1 cellular context compared by ENCODE assay signal in the genomic region with DNA sequence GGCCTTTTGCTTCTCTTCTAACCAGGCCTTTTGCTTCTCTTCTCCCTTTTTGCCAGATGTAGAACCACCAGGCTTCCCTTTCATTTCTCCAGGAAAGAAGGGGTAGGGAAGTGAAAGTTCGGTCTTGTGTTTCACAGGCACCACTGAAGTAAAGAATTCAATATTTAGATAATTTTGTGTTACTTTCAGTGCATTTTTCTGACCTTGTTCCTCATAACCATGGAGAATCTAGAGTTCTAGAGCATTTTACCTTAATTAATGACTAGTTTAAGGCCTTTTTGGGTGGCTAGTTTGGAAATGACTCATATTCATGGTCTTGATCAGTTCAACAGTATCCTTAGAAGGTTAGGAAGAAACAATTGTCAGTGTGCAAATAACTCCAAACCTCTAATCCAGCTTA.
TF ChIP-seq lines count a peak whose summit lies in the region.

No MANE protein-coding gene starts in this region.

TF ChIP-seq in GM12878, 131 proteins besides CTCF, POLR2A, EP300 and RAD21 (continued from another document):
- TF ChIP-seq CEBPB (IDR thresholded peaks at IDR 0.05; ENCODE audit: borderline replicate concordance in 1 of 2, low read depth in 2 of 2, low read length in 2 of 2), result peak in 1 of 2 experiments; percentile 69; a peak in 1 of 4 replicates
- TF ChIP-seq MTA2 (IDR thresholded peaks at IDR 0.05; ENCODE audit: low read depth), result peak; percentile 97
- peak; percentile 63; the same call in 1 of the 2 replicates for TF ChIP-seq RUNX3 (IDR thresholded peaks at IDR 0.05; ENCODE audit: low read length)
- TF ChIP-seq EED (IDR thresholded peaks at IDR 0.05; ENCODE audit: low read depth), result peak; percentile 93
- TF ChIP-seq RELB (IDR thresholded peaks at IDR 0.05; ENCODE audit: low read depth), result peak; percentile 75
- 0 out of 2 replicates have a peak, but pooled peaks have one; percentile 16 for TF ChIP-seq TCF7 (IDR thresholded peaks at IDR 0.05; ENCODE audit: borderline replicate concordance)
- no peak for TF ChIP-seq E2F8 (IDR thresholded peaks at IDR 0.05; ENCODE audit: low read depth, partially characterized antibody)
- no peak for TF ChIP-seq SMAD1 (IDR thresholded peaks at IDR 0.05; ENCODE audit: low read depth, partially characterized antibody)
- TF ChIP-seq ETV6 (conservative IDR thresholded peaks at IDR 0.05 in 1 of 2, IDR thresholded peaks at IDR 0.05 in 1 of 2; ENCODE audit: borderline replicate concordance in 1 of 2, low read depth in 1 of 2), result peak in 1 of 2 experiments; percentile 52; a peak in 1 of 4 replicates
- TF ChIP-seq FOXM1 (IDR thresholded peaks at IDR 0.05; ENCODE audit: low read depth, low read length), result peak; percentile 66; the same call in 1 of the 2 replicates
- TF ChIP-seq MEF2B (IDR thresholded peaks at IDR 0.05; ENCODE audit: partially characterized antibody, poor library complexity, severe bottlenecking), result peak; percentile 61
- no peak for TF ChIP-seq ZSCAN29 (IDR thresholded peaks at IDR 0.05)
- TF ChIP-seq BMI1 (IDR thresholded peaks at IDR 0.05; ENCODE audit: borderline replicate concordance), result peak; percentile 72; the same call in 1 of the 2 replicates
- no peak for TF ChIP-seq ZNF384 (IDR thresholded peaks at IDR 0.05; ENCODE audit: borderline replicate concordance, low read depth, low read length)
- TF ChIP-seq GATAD2B (conservative IDR thresholded peaks at IDR 0.05; ENCODE audit: low read depth), result 0 out of 2 replicates have a peak, but pooled peaks have one; percentile 8
- TF ChIP-seq ZNF217 (IDR thresholded peaks at IDR 0.05), result peak; percentile 53; the same call in 1 of the 2 replicates
- peak; percentile 65; the same call in 1 of the 2 replicates for TF ChIP-seq BACH1 (IDR thresholded peaks at IDR 0.05; ENCODE audit: borderline replicate concordance)
- peak; percentile 29; the same call in 1 of the 2 replicates for TF ChIP-seq ZBED1 (IDR thresholded peaks at IDR 0.05; ENCODE audit: borderline replicate concordance)
- TF ChIP-seq SPI1 (IDR thresholded peaks at IDR 0.05; ENCODE audit: borderline replicate concordance, insufficient read depth, low read depth, low read length), result peak; percentile 93
- no peak for TF ChIP-seq MXI1 (IDR thresholded peaks at IDR 0.05; ENCODE audit: low read depth, low read length)
- TF ChIP-seq, protein P1, sequence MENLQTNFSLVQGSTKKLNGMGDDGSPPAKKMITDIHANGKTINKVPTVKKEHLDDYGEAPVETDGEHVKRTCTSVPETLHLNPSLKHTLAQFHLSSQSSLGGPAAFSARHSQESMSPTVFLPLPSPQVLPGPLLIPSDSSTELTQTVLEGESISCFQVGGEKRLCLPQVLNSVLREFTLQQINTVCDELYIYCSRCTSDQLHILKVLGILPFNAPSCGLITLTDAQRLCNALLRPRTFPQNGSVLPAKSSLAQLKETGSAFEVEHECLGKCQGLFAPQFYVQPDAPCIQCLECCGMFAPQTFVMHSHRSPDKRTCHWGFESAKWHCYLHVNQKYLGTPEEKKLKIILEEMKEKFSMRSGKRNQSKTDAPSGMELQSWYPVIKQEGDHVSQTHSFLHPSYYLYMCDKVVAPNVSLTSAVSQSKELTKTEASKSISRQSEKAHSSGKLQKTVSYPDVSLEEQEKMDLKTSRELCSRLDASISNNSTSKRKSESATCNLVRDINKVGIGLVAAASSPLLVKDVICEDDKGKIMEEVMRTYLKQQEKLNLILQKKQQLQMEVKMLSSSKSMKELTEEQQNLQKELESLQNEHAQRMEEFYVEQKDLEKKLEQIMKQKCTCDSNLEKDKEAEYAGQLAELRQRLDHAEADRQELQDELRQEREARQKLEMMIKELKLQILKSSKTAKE (IDR thresholded peaks at IDR 0.05; ENCODE audit: low read depth, poor library complexity, severe bottlenecking), result peak; percentile 46
- TF ChIP-seq DPF2 (IDR thresholded peaks at IDR 0.05), result peak; percentile 85
- TF ChIP-seq IKZF2 (IDR thresholded peaks at IDR 0.05), result peak; percentile 96
- peak; percentile 82 for TF ChIP-seq NFIC (IDR thresholded peaks at IDR 0.05; ENCODE audit: low read depth, low read length)
- peak in 1 of 2 experiments; percentile 31; a peak in 1 of 4 replicates for TF ChIP-seq BHLHE40 (IDR thresholded peaks at IDR 0.05; ENCODE audit: borderline replicate concordance in 1 of 2, low read depth in 2 of 2, low read length in 1 of 2)
- peak; percentile 68 for TF ChIP-seq NR2F1 (conservative IDR thresholded peaks at IDR 0.05)
- TF ChIP-seq, protein P2, sequence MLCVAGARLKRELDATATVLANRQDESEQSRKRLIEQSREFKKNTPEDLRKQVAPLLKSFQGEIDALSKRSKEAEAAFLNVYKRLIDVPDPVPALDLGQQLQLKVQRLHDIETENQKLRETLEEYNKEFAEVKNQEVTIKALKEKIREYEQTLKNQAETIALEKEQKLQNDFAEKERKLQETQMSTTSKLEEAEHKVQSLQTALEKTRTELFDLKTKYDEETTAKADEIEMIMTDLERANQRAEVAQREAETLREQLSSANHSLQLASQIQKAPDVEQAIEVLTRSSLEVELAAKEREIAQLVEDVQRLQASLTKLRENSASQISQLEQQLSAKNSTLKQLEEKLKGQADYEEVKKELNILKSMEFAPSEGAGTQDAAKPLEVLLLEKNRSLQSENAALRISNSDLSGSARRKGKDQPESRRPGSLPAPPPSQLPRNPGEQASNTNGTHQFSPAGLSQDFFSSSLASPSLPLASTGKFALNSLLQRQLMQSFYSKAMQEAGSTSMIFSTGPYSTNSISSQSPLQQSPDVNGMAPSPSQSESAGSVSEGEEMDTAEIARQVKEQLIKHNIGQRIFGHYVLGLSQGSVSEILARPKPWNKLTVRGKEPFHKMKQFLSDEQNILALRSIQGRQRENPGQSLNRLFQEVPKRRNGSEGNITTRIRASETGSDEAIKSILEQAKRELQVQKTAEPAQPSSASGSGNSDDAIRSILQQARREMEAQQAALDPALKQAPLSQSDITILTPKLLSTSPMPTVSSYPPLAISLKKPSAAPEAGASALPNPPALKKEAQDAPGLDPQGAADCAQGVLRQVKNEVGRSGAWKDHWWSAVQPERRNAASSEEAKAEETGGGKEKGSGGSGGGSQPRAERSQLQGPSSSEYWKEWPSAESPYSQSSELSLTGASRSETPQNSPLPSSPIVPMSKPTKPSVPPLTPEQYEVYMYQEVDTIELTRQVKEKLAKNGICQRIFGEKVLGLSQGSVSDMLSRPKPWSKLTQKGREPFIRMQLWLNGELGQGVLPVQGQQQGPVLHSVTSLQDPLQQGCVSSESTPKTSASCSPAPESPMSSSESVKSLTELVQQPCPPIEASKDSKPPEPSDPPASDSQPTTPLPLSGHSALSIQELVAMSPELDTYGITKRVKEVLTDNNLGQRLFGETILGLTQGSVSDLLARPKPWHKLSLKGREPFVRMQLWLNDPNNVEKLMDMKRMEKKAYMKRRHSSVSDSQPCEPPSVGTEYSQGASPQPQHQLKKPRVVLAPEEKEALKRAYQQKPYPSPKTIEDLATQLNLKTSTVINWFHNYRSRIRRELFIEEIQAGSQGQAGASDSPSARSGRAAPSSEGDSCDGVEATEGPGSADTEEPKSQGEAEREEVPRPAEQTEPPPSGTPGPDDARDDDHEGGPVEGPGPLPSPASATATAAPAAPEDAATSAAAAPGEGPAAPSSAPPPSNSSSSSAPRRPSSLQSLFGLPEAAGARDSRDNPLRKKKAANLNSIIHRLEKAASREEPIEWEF (IDR thresholded peaks at IDR 0.05; ENCODE audit: insufficient replicate concordance, low read depth, low read length), result no peak
- TF ChIP-seq JUND (IDR thresholded peaks at IDR 0.05; ENCODE audit: low read depth, low read length), result peak; percentile 66; the same call in 1 of the 2 replicates
- peak; percentile 74; the same call in 1 of the 2 replicates for TF ChIP-seq IRF4 (IDR thresholded peaks at IDR 0.05; ENCODE audit: low read depth, low read length)
- peak; percentile 90 for TF ChIP-seq IKZF1 (conservative IDR thresholded peaks at IDR 0.05)
